8 cellular contexts compared by ENCODE assay signal in the genomic region with DNA sequence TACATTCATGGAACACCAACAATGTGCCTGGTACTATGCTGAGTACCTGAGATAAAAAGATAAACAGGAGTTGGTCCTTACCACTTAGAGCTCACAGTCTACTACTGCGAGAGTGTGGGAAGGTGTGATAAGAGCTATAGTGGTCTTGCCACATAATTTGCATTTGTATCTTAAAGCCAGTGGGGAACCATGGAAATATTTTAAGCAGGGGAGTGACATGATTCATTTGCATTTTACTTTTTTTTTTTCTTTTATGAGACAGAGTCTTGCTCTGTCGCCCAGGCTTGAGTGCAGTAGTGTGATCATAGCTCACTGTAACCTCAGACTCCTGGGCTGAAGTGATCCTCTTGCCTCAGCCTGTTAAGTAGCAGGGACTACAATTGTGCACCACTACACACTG. TPM values are rescaled to one million over a fixed set of nuclear protein-coding genes. Genes with fewer than 3 reads are reported as not detected.
DNase-seq lines count a peak whose midpoint lies in the region; ATAC-seq lines count a peak whose summit lies in the region.
"Not testable (repeated sequence)": the region's sequence is repeated elsewhere in the genome, so short reads cannot be mapped to it uniquely, and the experiment has no call there.

No MANE protein-coding gene starts in this region.

- ATAC-seq in GM18511 (IDR thresholded peaks at IDR 0.05; ENCODE audit: unreplicated experiment) (peak; percentile 98), GM19328 (IDR thresholded peaks at IDR 0.05; ENCODE audit: unreplicated experiment) (peak; percentile 96), GM21515 (IDR thresholded peaks at IDR 0.05; ENCODE audit: unreplicated experiment) (peak; percentile 82), HG02763 (IDR thresholded peaks at IDR 0.05; ENCODE audit: unreplicated experiment) (peak; percentile 92), HG03108 (IDR thresholded peaks at IDR 0.05; ENCODE audit: unreplicated experiment) (peak; percentile 59), HG03558 (IDR thresholded peaks at IDR 0.05; ENCODE audit: extremely low read depth, unreplicated experiment) (peak; percentile 67)
- ATAC-seq in activated T-cell treated with anti-CD3 and anti-CD28 coated beads, Interleukin-2, amount 50 U/mL, for 4 hours: peak; percentile 91 to 92
- ATAC-seq in stimulated activated memory B cell treated with anti-CD40 and anti-IgM and Interleukin-4, amounts not matched to agents 10 μg/mL and 1 μg/mL and 100 μg/mL, for 72 hours: peak; percentile 96

- H3K9me3 Mint-ChIP-seq in activated T-cell treated with anti-CD3 and anti-CD28 coated beads, Interleukin-2, amount 50 U/mL, for 4 hours; stimulated activated memory B cell treated with anti-CD40 and anti-IgM and Interleukin-4, amounts not matched to agents 10 μg/mL and 1 μg/mL and 100 μg/mL, for 72 hours: not testable (repeated sequence)

- DNase-seq in activated T-cell treated with anti-CD3 and anti-CD28 coated beads, Interleukin-2, amount 50 U/mL, for 4 hours: not testable (repeated sequence)

- H3K27me3 Mint-ChIP-seq in activated T-cell treated with anti-CD3 and anti-CD28 coated beads, Interleukin-2, amount 50 U/mL, for 4 hours (ENCODE audit: low read depth); stimulated activated memory B cell treated with anti-CD40 and anti-IgM and Interleukin-4, amounts not matched to agents 10 μg/mL and 1 μg/mL and 100 μg/mL, for 72 hours: not testable (repeated sequence)

- H3K4me1 Mint-ChIP-seq in activated T-cell treated with anti-CD3 and anti-CD28 coated beads, Interleukin-2, amount 50 U/mL, for 4 hours (ENCODE audit: low read depth): not testable (repeated sequence)
- peaks cover 13% of the 10 kb centered on the region for H3K4me1 Mint-ChIP-seq in stimulated activated memory B cell treated with anti-CD40 and anti-IgM and Interleukin-4, amounts not matched to agents 10 μg/mL and 1 μg/mL and 100 μg/mL, for 72 hours

- not testable (repeated sequence) for H3K4me3 Mint-ChIP-seq in activated T-cell treated with anti-CD3 and anti-CD28 coated beads, Interleukin-2, amount 50 U/mL, for 4 hours; stimulated activated memory B cell treated with anti-CD40 and anti-IgM and Interleukin-4, amounts not matched to agents 10 μg/mL and 1 μg/mL and 100 μg/mL, for 72 hours

- H3K27ac Mint-ChIP-seq in stimulated activated memory B cell treated with anti-CD40 and anti-IgM and Interleukin-4, amounts not matched to agents 10 μg/mL and 1 μg/mL and 100 μg/mL, for 72 hours: not testable (repeated sequence)

- not testable (repeated sequence) for H3K36me3 Mint-ChIP-seq in activated T-cell treated with anti-CD3 and anti-CD28 coated beads, Interleukin-2, amount 50 U/mL, for 4 hours (ENCODE audit: insufficient read depth); stimulated activated memory B cell treated with anti-CD40 and anti-IgM and Interleukin-4, amounts not matched to agents 10 μg/mL and 1 μg/mL and 100 μg/mL, for 72 hours

RNA-seq across cellular contexts. Expression of a gene that starts 53.6 kb away (rescaled TPM):
- 10 to 100 TPM; 16.5 to 25.1 (median 23.3) TPM for total RNA-seq in activated T-cell treated with anti-CD3 and anti-CD28 coated beads, Interleukin-2, amount 50 U/mL, for 4 hours

RNA-seq across cellular contexts. Expression of a gene that starts 54.3 kb away (rescaled TPM):
- total RNA-seq in activated T-cell treated with anti-CD3 and anti-CD28 coated beads, Interleukin-2, amount 50 U/mL, for 4 hours: 1 to 10 TPM; 5.4 to 6.3 (median 5.4) TPM
